Comparison of ENCODE assay signal across 8 cellular contexts in genomic region chr12:122225683-122226365, GRCh38. TPM values are rescaled to one million over a fixed set of nuclear protein-coding genes. Genes with fewer than 3 reads are reported as not detected.
DNase-seq lines count a peak whose midpoint lies in the region; TF ChIP-seq lines count a peak whose summit lies in the region.

Gene DIABLO, minus strand, starts transcription at chr12:122226052. Its CDS starts 38 bp downstream, at chr12:122226014.

- TF ChIP-seq CTCF in GM20000 (IDR thresholded peaks at IDR 0.05; ENCODE audit: extremely low read depth, missing control alignments) = no peak

- POLR2A ChIA-PET in activated CD8-positive, alpha-beta memory T cell treated with anti-CD3 and anti-CD28 coated beads for 36 hours (lab: Charles Lee) = interaction anchor here (0.5 to 2.4 kb wide), 9 partner anchors 10 to 610 kb away, joined by 3 to 16 read pairs (median 4); partner anchors contain the start of genes KNTC1, RSRC2, VPS33A and ZCCHC8

- CTCF ChIA-PET in activated CD8-positive, alpha-beta memory T cell treated with anti-CD3 and anti-CD28 coated beads for 36 hours (lab: Charles Lee) = interaction anchor here (0.5 to 1.2 kb wide), 4 partner anchors 39 to 307 kb away, joined by 3 read pairs; partner anchors contain the start of gene CFAP251

- DNase-seq in CMK (ENCODE audit: low read depth) (peak; percentile 97), GM20000 (ENCODE audit: low spot score) (peak; percentile 98), HT-29 (ENCODE audit: low spot score) (peak; percentile 99), NOMO-1 (lab: John Stamatoyannopoulos, UW; ENCODE audit: unreplicated experiment in 2 of 2) (peak; percentile 98 to 100), lung microvascular endothelial cell (ENCODE audit: low read depth in 2 of 2) (peak; percentile 100)
- peak; percentile 99 for DNase-seq in effector CD8-positive, alpha-beta T cell (lab: John Stamatoyannopoulos, UW)
- peak; percentile 99 to 100 (median 100) for DNase-seq in stimulated activated CD4-positive, alpha-beta T cell treated with anti-CD3 and anti-CD28 coated beads, TNF-alpha, amount 100 ng/mL, for 48 hours (ENCODE audit: low read depth in 3 of 3)

RNA-seq across cellular contexts. Expression of gene DIABLO, which starts in this region (rescaled TPM):
- total RNA-seq in HT-29 (2014; rRNA removed; shearing (Covaris generic)) = 47.0 TPM in 2 replicates
- 10 to 100 TPM; 58.2 to 61.0 TPM for total RNA-seq in activated CD8-positive, alpha-beta memory T cell treated with anti-CD3 and anti-CD28 coated beads for 36 hours
- total RNA-seq in lung microvascular endothelial cell = 53.6 and 55.4 TPM in 2 replicates

Comparison
In these comparisons a context has a peak if more than half of its experiments do, and no peak if none do; other contexts are left out.
1. Peak in every context shown above with its lines: DNase-seq.